ENCODE assay signal across 1 cellular context in genomic region chr6:134196568-134197301, GRCh38.
TF ChIP-seq lines count a peak whose summit lies in the region.

No MANE protein-coding gene starts in this region.

TF ChIP-seq in HepG2, 621 proteins besides CTCF, POLR2A, EP300 and RAD21 (continued from another document):
- TF ChIP-seq ZNF574 (CRISPR knock-in tag; IDR thresholded peaks at IDR 0.05) (peak; percentile 16; the same call in 1 of the 2 replicates), ZNF639 (CRISPR knock-in tag; conservative IDR thresholded peaks at IDR 0.05) (no peak), TBX2 (CRISPR knock-in tag; IDR thresholded peaks at IDR 0.05; ENCODE audit: borderline replicate concordance) (peak; percentile 31), RELA (CRISPR knock-in tag; IDR thresholded peaks at IDR 0.05) (no peak), BRD4 (CRISPR knock-in tag; IDR thresholded peaks at IDR 0.05) (peak; percentile 25; the same call in 1 of the 2 replicates), ZFP90 (CRISPR knock-in tag; IDR thresholded peaks at IDR 0.05; ENCODE audit: borderline replicate concordance) (0 out of 2 replicates have a peak, but pooled peaks have one; percentile 37), SALL1 (CRISPR knock-in tag; IDR thresholded peaks at IDR 0.05) (no peak), KLF12 (CRISPR knock-in tag; IDR thresholded peaks at IDR 0.05; ENCODE audit: borderline replicate concordance) (0 out of 2 replicates have a peak, but pooled peaks have one; percentile 36), FOXP1 (IDR thresholded peaks at IDR 0.05) (no peak), FOXP1 (CRISPR knock-in tag; IDR thresholded peaks at IDR 0.05) (no peak), ZBTB4 (CRISPR knock-in tag; IDR thresholded peaks at IDR 0.05; ENCODE audit: borderline replicate concordance) (peak; percentile 84; the same call in 1 of the 2 replicates), NR2F6 (IDR thresholded peaks at IDR 0.05) (peak; percentile 24; the same call in 1 of the 2 replicates), NR2F6 (CRISPR knock-in tag; IDR thresholded peaks at IDR 0.05) (no peak), ZNF883 (CRISPR knock-in tag; IDR thresholded peaks at IDR 0.05; ENCODE audit: not compliant biosample characterization) (peak; percentile 22), FOXM1 (CRISPR knock-in tag; IDR thresholded peaks at IDR 0.05) (0 out of 2 replicates have a peak, but pooled peaks have one; percentile 51), ZBTB43 (CRISPR knock-in tag; conservative IDR thresholded peaks at IDR 0.05) (0 out of 2 replicates have a peak, but pooled peaks have one; percentile 24), CREB3 (CRISPR knock-in tag; IDR thresholded peaks at IDR 0.05) (0 out of 2 replicates have a peak, but pooled peaks have one; percentile 32)
TF ChIP-seq in HepG2: peak in this region for 14.
